ENCODE assay signal across 8 cellular contexts in genomic region chr2:38827539-38828145, GRCh38. TPM values are rescaled to one million over a fixed set of nuclear protein-coding genes. Genes with fewer than 3 reads are reported as not detected.
DNase-seq lines count a peak whose midpoint lies in the region; FAIRE-seq and TF ChIP-seq lines count a peak whose summit lies in the region.
"Not testable (repeated sequence)": the region's sequence is repeated elsewhere in the genome, so short reads cannot be mapped to it uniquely, and the experiment has no call there.

No MANE protein-coding gene starts in this region.

- H3K4me3 Mint-ChIP-seq in activated naive CD4-positive, alpha-beta T cell treated with anti-CD3 and anti-CD28 coated beads for 36 hours, result not testable (repeated sequence)

- H3K9me3 ChIP-seq in Karpas-422 (ENCODE audit: low read length); OCI-LY3 (ENCODE audit: insufficient read depth, low read length): not testable (repeated sequence)

- DNase-seq in DMS 273 (lab: John Stamatoyannopoulos, UW; ENCODE audit: unreplicated experiment), result peak; percentile 55
- DNase-seq in H4 (ENCODE audit: low spot score), result peak; percentile 84
- DNase-seq in Karpas-422, result peak; percentile 71
- peak; percentile 13 for DNase-seq in activated naive CD4-positive, alpha-beta T cell treated with anti-CD3 and anti-CD28 coated beads for 36 hours
- DNase-seq in fibroblast of gingiva (ENCODE audit: low read depth), result peak; percentile 82
- peak; percentile 9 to 28 for DNase-seq in lung microvascular endothelial cell (ENCODE audit: low read depth in 2 of 2)
- DNase-seq in urothelium cell line (ENCODE audit: low spot score), result peak; percentile 29

- H3K9me3 Mint-ChIP-seq in activated naive CD4-positive, alpha-beta T cell treated with anti-CD3 and anti-CD28 coated beads for 36 hours, result not testable (repeated sequence)

- H3K4me1 Mint-ChIP-seq in activated naive CD4-positive, alpha-beta T cell treated with anti-CD3 and anti-CD28 coated beads for 36 hours (ENCODE audit: low read depth), result not testable (repeated sequence)

- H4K20me1 ChIP-seq in Karpas-422 (ENCODE audit: insufficient read depth, low read depth, low read length); OCI-LY3 (ENCODE audit: insufficient read depth, low read length): not testable (repeated sequence)

- intact Hi-C loops in activated naive CD4-positive, alpha-beta T cell treated with anti-CD3 and anti-CD28 coated beads for 36 hours (cut with micrococcal nuclease), result not testable (repeated sequence)

- not testable (repeated sequence) for H3K9me2 ChIP-seq in Karpas-422 (replicated peaks; ENCODE audit: insufficient read depth, low read length)

- H3K4me3 ChIP-seq in Karpas-422 (ENCODE audit: low read length), result not testable (repeated sequence)
- H3K4me3 ChIP-seq in OCI-LY3 (ENCODE audit: low read length), result peak overlapping the region; percentile 5

- H3K4me2 ChIP-seq in Karpas-422 (ENCODE audit: low read depth, low read length, poor library complexity, severe bottlenecking) (peak overlapping the region; percentile 44), OCI-LY3 (ENCODE audit: low read length) (peak overlapping the region; percentile 45)

- not testable (repeated sequence) for H3K9ac ChIP-seq in Karpas-422 (ENCODE audit: low read length)
- peak overlapping the region; percentile 30; the same call in 1 of the 2 replicates for H3K9ac ChIP-seq in OCI-LY3 (ENCODE audit: low read length)

- H2AFZ ChIP-seq in Karpas-422 (ENCODE audit: low read length), result not testable (repeated sequence)
- H2AFZ ChIP-seq in OCI-LY3 (ENCODE audit: low read depth, low read length), result peak overlapping the region; percentile 6; the same call in 1 of the 2 replicates

- not testable (repeated sequence) for H3K4me1 ChIP-seq in Karpas-422 (ENCODE audit: low read length)
- peaks cover 16% of the 10 kb centered on the region for H3K4me1 ChIP-seq in OCI-LY3 (ENCODE audit: low read length)

- H3K27ac Mint-ChIP-seq in activated naive CD4-positive, alpha-beta T cell treated with anti-CD3 and anti-CD28 coated beads for 36 hours, result peak overlapping the region; percentile 18

- H3K36me3 ChIP-seq in Karpas-422 (ENCODE audit: insufficient read depth, low read length) (peaks cover 26% of the 10 kb centered on the region), OCI-LY3 (replicated peaks; ENCODE audit: low read depth, low read length) (peaks cover 19% of the 10 kb centered on the region)

- CTCF ChIA-PET in activated naive CD4-positive, alpha-beta T cell treated with anti-CD3 and anti-CD28 coated beads for 36 hours (lab: Charles Lee), result not testable (repeated sequence)

- peak overlapping the region; percentile 1; the same call in 1 of the 2 replicates for H3K27ac ChIP-seq in Karpas-422 (ENCODE audit: low read length)
- peak overlapping the region; percentile 46 for H3K27ac ChIP-seq in OCI-LY3 (ENCODE audit: low read length)

- H3K79me2 ChIP-seq in Karpas-422 (ENCODE audit: low read length); OCI-LY3 (ENCODE audit: low read length): not testable (repeated sequence)

- FAIRE-seq in urothelium cell line (lab: Jason Lieb, UNC), result not testable (repeated sequence)

- peaks cover 24% of the 10 kb centered on the region for H3K36me3 Mint-ChIP-seq in activated naive CD4-positive, alpha-beta T cell treated with anti-CD3 and anti-CD28 coated beads for 36 hours (ENCODE audit: low read depth)

- H3K27me3 Mint-ChIP-seq in activated naive CD4-positive, alpha-beta T cell treated with anti-CD3 and anti-CD28 coated beads for 36 hours (ENCODE audit: low read depth), result not testable (repeated sequence)

- TF ChIP-seq CTCF in OCI-LY3 (IDR thresholded peaks at IDR 0.05; ENCODE audit: low read depth, low read length), result not testable (repeated sequence)

- H3K27me3 ChIP-seq in Karpas-422 (ENCODE audit: low read length); OCI-LY3 (ENCODE audit: low read depth, low read length): not testable (repeated sequence)

RNA-seq across cellular contexts. Expression of gene DHX57, which starts 48.1 kb away (rescaled TPM):
- total RNA-seq in H4 (2014; rRNA removed; shearing (Covaris generic)), result 6.7 and 14.3 TPM in 2 replicates
- 21.4 and 36.9 TPM in 2 replicates for total RNA-seq in Karpas-422 (2014; rRNA removed; shearing (Covaris generic); ENCODE audit: low replicate concordance)
- 10 to 100 TPM; 10.8 to 12.5 TPM for total RNA-seq in activated naive CD4-positive, alpha-beta T cell treated with anti-CD3 and anti-CD28 coated beads for 36 hours
- total RNA-seq in lung microvascular endothelial cell, result 9.1 and 10.9 TPM in 2 replicates

RNA-seq across cellular contexts. Expression of gene MORN2, which starts 48.1 kb away (rescaled TPM):
- total RNA-seq in H4 (2014; rRNA removed; shearing (Covaris generic)), result 37.9 and 48.7 TPM in 2 replicates
- 13.5 and 16.7 TPM in 2 replicates for total RNA-seq in Karpas-422 (2014; rRNA removed; shearing (Covaris generic); ENCODE audit: low replicate concordance)
- total RNA-seq in activated naive CD4-positive, alpha-beta T cell treated with anti-CD3 and anti-CD28 coated beads for 36 hours, result 1 to 10 TPM; 5.1 to 6.2 TPM
- 8.1 and 8.3 TPM in 2 replicates for total RNA-seq in lung microvascular endothelial cell

RNA-seq across cellular contexts. Expression of gene GEMIN6, which starts 49.6 kb away (rescaled TPM):
- total RNA-seq in H4 (2014; rRNA removed; shearing (Covaris generic)), result 16.3 and 31.3 TPM in 2 replicates
- 16.2 and 20.1 TPM in 2 replicates for total RNA-seq in Karpas-422 (2014; rRNA removed; shearing (Covaris generic); ENCODE audit: low replicate concordance)
- 10 to 100 TPM; 23.7 to 24.5 TPM for total RNA-seq in activated naive CD4-positive, alpha-beta T cell treated with anti-CD3 and anti-CD28 coated beads for 36 hours
- 6.1 and 11.5 TPM in 2 replicates for total RNA-seq in lung microvascular endothelial cell

Comparison
In these comparisons a context has a peak if more than half of its experiments do, and no peak if none do; other contexts are left out.
1. DNase-seq: peak in every context shown above with its lines; median percentile 84 in H4; 82 in fibroblast of gingiva; 71 in Karpas-422; 55 in DMS 273; 29 in urothelium cell line; 18 in lung microvascular endothelial cell; 13 in activated naive CD4-positive, alpha-beta T cell treated with anti-CD3 and anti-CD28 coated beads for 36 hours.